ENCODE assay signal across 17 cellular contexts in genomic region chr11:125154380-125155099, GRCh38. TPM values are rescaled to one million over a fixed set of nuclear protein-coding genes. Genes with fewer than 3 reads are reported as not detected.
"Had no signal": no experiment of that assay in that cellular context is flagged by ENCODE, and none has a peak within 500 bp of the region (broad histone marks: within the 10 kb centered on the region; RNA-seq: fewer than 3 reads in every experiment).

No MANE protein-coding gene starts in this region.

- H3K27ac Mint-ChIP-seq: activated CD4-positive, alpha-beta T cell treated with anti-CD3 and anti-CD28 coated beads, Interleukin-2, amount 10 ng/mL, durations not matched to agents 7 days and 5 days; stimulated activated naive B cell treated with anti-CD40 and anti-IgM and Interleukin-4, amounts not matched to agents 10 μg/mL and 1 μg/mL and 100 μg/mL, for 72 hours had no signal

- H3K36me3 Mint-ChIP-seq: stimulated activated naive B cell treated with anti-CD40 and anti-IgM and Interleukin-4, amounts not matched to agents 10 μg/mL and 1 μg/mL and 100 μg/mL, for 72 hours had no signal

- H3K4me3 ChIP-seq: ascending aorta, heart right ventricle, prostate gland, right lobe of liver, suprapubic skin, upper lobe of left lung had no signal

- H3K4me1 ChIP-seq: ascending aorta, heart right ventricle, prostate gland, right lobe of liver, upper lobe of left lung had no signal

- ATAC-seq: heart right ventricle; left ventricle myocardium superior; right lobe of liver; SK-N-SH treated with all-trans-retinoic acid at 6 μM for 48 hours; stimulated activated naive B cell treated with anti-CD40 and anti-IgM and Interleukin-4, amounts not matched to agents 10 μg/mL and 1 μg/mL and 100 μg/mL, for 72 hours had no signal

- H3K9me3 ChIP-seq: ascending aorta, heart right ventricle, prostate gland, right lobe of liver, suprapubic skin, upper lobe of left lung had no signal

- H3K27ac ChIP-seq: ascending aorta, heart right ventricle, prostate gland, right lobe of liver, suprapubic skin, upper lobe of left lung had no signal

- H3K4me3 Mint-ChIP-seq: activated CD4-positive, alpha-beta T cell treated with anti-CD3 and anti-CD28 coated beads, Interleukin-2, amount 10 ng/mL, durations not matched to agents 7 days and 5 days; stimulated activated naive B cell treated with anti-CD40 and anti-IgM and Interleukin-4, amounts not matched to agents 10 μg/mL and 1 μg/mL and 100 μg/mL, for 72 hours had no signal

- H3K36me3 ChIP-seq: ascending aorta, heart right ventricle, prostate gland, right lobe of liver, suprapubic skin, upper lobe of left lung had no signal

- DNase-seq: activated CD4-positive, alpha-beta T cell treated with anti-CD3 and anti-CD28 coated beads, Interleukin-2, amount 10 ng/mL, durations not matched to agents 7 days and 5 days; activated CD4-positive, CD25-positive, alpha-beta regulatory T cell; activated gamma-delta T cell; activated T-cell treated with anti-CD3 and anti-CD28 coated beads, Interleukin-2, amount 50 U/mL, for 1 hour; heart right ventricle; left ventricle myocardium superior; midbrain; occipital lobe; right lobe of liver; stimulated activated CD4-positive, alpha-beta T cell treated with anti-CD3 and anti-CD28 coated beads, Interleukin-1b, Interleukin-23, amount 100 ng/mL, for 48 hours; stimulated activated naive B cell treated with anti-CD40 and anti-IgM and Interleukin-4, amounts not matched to agents 10 μg/mL and 1 μg/mL and 100 μg/mL, for 72 hours; T-helper 2 cell had no signal

- H3K27me3 ChIP-seq: ascending aorta, right lobe of liver, upper lobe of left lung had no signal

- H3K9me3 Mint-ChIP-seq: stimulated activated naive B cell treated with anti-CD40 and anti-IgM and Interleukin-4, amounts not matched to agents 10 μg/mL and 1 μg/mL and 100 μg/mL, for 72 hours had no signal

- H3K4me1 Mint-ChIP-seq: activated CD4-positive, alpha-beta T cell treated with anti-CD3 and anti-CD28 coated beads, Interleukin-2, amount 10 ng/mL, durations not matched to agents 7 days and 5 days; stimulated activated naive B cell treated with anti-CD40 and anti-IgM and Interleukin-4, amounts not matched to agents 10 μg/mL and 1 μg/mL and 100 μg/mL, for 72 hours had no signal

RNA-seq across cellular contexts. Expression of gene PKNOX2, which starts 10.0 kb away (rescaled TPM):
- total RNA-seq: activated CD4-positive, alpha-beta T cell treated with anti-CD3 and anti-CD28 coated beads, Interleukin-2, amount 10 ng/mL, durations not matched to agents 7 days and 5 days had no signal
